ENCODE assay signal across 12 cellular contexts in genomic region chr3:183815565-183815943, GRCh38.
DNase-seq lines count a peak whose midpoint lies in the region; ATAC-seq lines count a peak whose summit lies in the region.
"Had no signal": no experiment of that assay in that cellular context is flagged by ENCODE, and none has a peak within 500 bp of the region (broad histone marks: within the 10 kb centered on the region; RNA-seq: fewer than 3 reads in every experiment).

No MANE protein-coding gene starts in this region.

- H3K27ac Mint-ChIP-seq in activated naive CD4-positive, alpha-beta T cell treated with anti-CD3 and anti-CD28 coated beads, Interleukin-2, amount 10 ng/mL, durations not matched to agents 7 days and 5 days: peak overlapping the region; percentile 85

- H3K9me3 Mint-ChIP-seq in activated naive CD4-positive, alpha-beta T cell treated with anti-CD3 and anti-CD28 coated beads, Interleukin-2, amount 10 ng/mL, durations not matched to agents 7 days and 5 days: no peaks in the 10 kb centered on the region

- peak; percentile 64 for ATAC-seq in HG02885 (IDR thresholded peaks at IDR 0.05; ENCODE audit: poor library complexity, unreplicated experiment)
- ATAC-seq: esophagus mucosa, HCT116, left cardiac atrium had no signal

- DNase-seq in activated naive CD4-positive, alpha-beta T cell treated with anti-CD3 and anti-CD28 coated beads, Interleukin-2, amount 10 ng/mL, durations not matched to agents 7 days and 5 days: peak; percentile 41
- DNase-seq in activated naive CD4-positive, alpha-beta T cell treated with Interleukin-2 at 50 U/mL for 16 hours: no peak
- DNase-seq in caudate nucleus (lab: John Stamatoyannopoulos, UW) (no peak), superior temporal gyrus (ENCODE audit: extremely low spot score) (peak; percentile 41), SHP77 (lab: John Stamatoyannopoulos, UW) (no peak), NCI-H526 treated with DMSO at 0.1 percent for 48 hours (lab: John Stamatoyannopoulos, UW) (no peak)
- no peak for DNase-seq in central memory CD4-positive, alpha-beta T cell
- DNase-seq: colonic mucosa, left cardiac atrium had no signal

- H3K36me3 Mint-ChIP-seq in activated naive CD4-positive, alpha-beta T cell treated with anti-CD3 and anti-CD28 coated beads, Interleukin-2, amount 10 ng/mL, durations not matched to agents 7 days and 5 days: peaks cover 11% of the 10 kb centered on the region

- no peak overlapping the region for H3K4me3 Mint-ChIP-seq in activated naive CD4-positive, alpha-beta T cell treated with anti-CD3 and anti-CD28 coated beads, Interleukin-2, amount 10 ng/mL, durations not matched to agents 7 days and 5 days

- H3K27ac ChIP-seq in caudate nucleus (ENCODE audit: low read depth, low read length): peak overlapping the region; percentile 99
- H3K27ac ChIP-seq: colonic mucosa had no signal

- H3K27me3 Mint-ChIP-seq in activated naive CD4-positive, alpha-beta T cell treated with anti-CD3 and anti-CD28 coated beads, Interleukin-2, amount 10 ng/mL, durations not matched to agents 7 days and 5 days: no peaks in the 10 kb centered on the region

- CTCF ChIA-PET in activated naive CD4-positive, alpha-beta T cell treated with anti-CD3 and anti-CD28 coated beads, Interleukin-2, amount 10 ng/mL, durations not matched to agents 7 days and 5 days (lab: Charles Lee): no interaction called here

- H3K4me1 Mint-ChIP-seq in activated naive CD4-positive, alpha-beta T cell treated with anti-CD3 and anti-CD28 coated beads, Interleukin-2, amount 10 ng/mL, durations not matched to agents 7 days and 5 days: peaks cover 19% of the 10 kb centered on the region

Comparison
In these comparisons a context has a peak if more than half of its experiments do, and no peak if none do; other contexts are left out.
1. DNase-seq: peak in activated naive CD4-positive, alpha-beta T cell treated with anti-CD3 and anti-CD28 coated beads, Interleukin-2, amount 10 ng/mL, durations not matched to agents 7 days and 5 days (single experiment) and superior temporal gyrus (single experiment); none in activated naive CD4-positive, alpha-beta T cell treated with Interleukin-2 at 50 U/mL for 16 hours (single experiment), caudate nucleus (0 of 61), SHP77 (0 of 2), NCI-H526 treated with DMSO at 0.1 percent for 48 hours (single experiment) and central memory CD4-positive, alpha-beta T cell (single experiment).